8 cellular contexts compared by ENCODE assay signal in the genomic region with DNA sequence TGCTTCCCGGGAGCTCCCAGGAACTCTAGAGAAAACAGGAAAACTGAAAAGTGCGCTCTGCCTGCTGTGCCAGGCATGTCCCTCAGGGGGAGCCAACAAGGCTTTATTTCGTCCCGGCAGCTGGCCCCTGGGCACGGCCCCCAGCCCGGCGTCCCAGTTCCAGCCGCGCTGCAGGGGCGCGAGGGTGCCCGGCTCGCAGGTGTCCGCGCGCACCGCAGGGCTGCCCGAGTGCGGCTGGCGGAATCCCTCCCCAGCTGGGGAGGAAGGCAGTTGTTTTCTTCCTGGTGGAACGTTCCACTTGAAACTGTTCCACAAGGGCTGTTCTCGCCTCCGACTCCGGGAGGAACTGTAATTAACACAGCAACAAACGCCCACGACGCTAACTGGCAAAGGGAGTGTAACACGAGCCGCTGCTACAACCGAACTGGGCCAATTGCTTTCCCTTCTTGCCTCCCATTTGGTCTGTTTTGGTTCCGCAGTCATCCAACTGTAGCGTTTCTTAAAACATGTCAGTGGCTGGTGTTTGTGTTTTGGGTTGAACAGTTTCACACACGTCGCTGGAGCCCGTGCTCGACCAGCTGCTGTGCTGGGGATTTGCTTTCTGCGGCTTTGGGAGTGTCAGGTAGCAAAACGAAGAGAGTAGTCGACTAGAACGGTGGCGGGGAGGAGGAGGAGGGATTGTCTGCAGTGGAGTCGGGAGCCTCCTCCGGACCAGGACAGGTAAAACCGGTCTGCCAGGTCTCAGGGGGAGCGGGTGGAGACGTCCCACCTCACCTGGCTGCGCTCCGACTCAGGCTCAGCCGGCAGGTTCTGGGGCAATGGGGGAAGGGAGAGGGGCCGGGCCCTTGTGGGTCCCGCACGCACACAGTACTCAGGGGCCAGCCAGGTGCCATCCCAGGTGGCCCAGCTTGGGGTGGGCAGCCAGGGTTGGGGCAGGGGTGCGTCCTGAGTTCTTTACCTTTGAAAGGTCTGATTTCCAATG.
A peak's percentile ranks its signal among the peaks of the same experiment; 100 is the strongest.
DNase-seq lines count a peak whose midpoint lies in the region; ATAC-seq and TF ChIP-seq lines count a peak whose summit lies in the region.

No MANE protein-coding gene starts in this region.

- no peak overlapping the region for H3K27ac Mint-ChIP-seq in activated naive CD8-positive, alpha-beta T cell treated with anti-CD3 and anti-CD28 coated beads, Interleukin-2, amount 50 U/mL, for 24 hours

- DNase-seq in GDM1 (lab: John Stamatoyannopoulos, UW): peak; percentile 55
- peak; percentile 44 for DNase-seq in NOMO-1 treated with dmso at 0.1 percent for 144 hours (lab: John Stamatoyannopoulos, UW; ENCODE audit: unreplicated experiment)
- peak; percentile 39 for DNase-seq in activated naive CD8-positive, alpha-beta T cell treated with anti-CD3 and anti-CD28 coated beads, Interleukin-2, amount 50 U/mL, for 24 hours
- DNase-seq in cardiac muscle cell (ENCODE audit: low read depth in 1 of 2, low spot score in 1 of 2): peak; percentile 82 to 84
- DNase-seq in occipital lobe (lab: John Stamatoyannopoulos, UW): peak; percentile 79
- DNase-seq in activated CD4-positive, CD25-positive, alpha-beta regulatory T cell treated with anti-CD3 and anti-CD28 coated beads, Interleukin-2, amount 50 U/mL, for 72 hours: no peak

- H3K36me3 ChIP-seq in HUES6 (ENCODE audit: control insufficient read depth, insufficient read depth, low read length) (no peaks in the 10 kb centered on the region), cardiac muscle cell (no peaks in the 10 kb centered on the region)

- H3K36me3 Mint-ChIP-seq in activated naive CD8-positive, alpha-beta T cell treated with anti-CD3 and anti-CD28 coated beads, Interleukin-2, amount 50 U/mL, for 24 hours (ENCODE audit: low read depth): no peaks in the 10 kb centered on the region

- H3K9ac ChIP-seq in HUES6 (ENCODE audit: low read length): peak overlapping the region; percentile 74

- 0 out of 2 replicates have a peak overlapping the region, but pooled peaks have one; percentile 10 for H3K27ac ChIP-seq in HUES6 (ENCODE audit: low read depth, low read length)
- no peak overlapping the region for H3K27ac ChIP-seq in cardiac muscle cell

- peaks cover 12% of the 10 kb centered on the region for H3K4me1 Mint-ChIP-seq in activated naive CD8-positive, alpha-beta T cell treated with anti-CD3 and anti-CD28 coated beads, Interleukin-2, amount 50 U/mL, for 24 hours

- peak overlapping the region; percentile 79 for H3K4me3 Mint-ChIP-seq in activated naive CD8-positive, alpha-beta T cell treated with anti-CD3 and anti-CD28 coated beads, Interleukin-2, amount 50 U/mL, for 24 hours

- peaks cover 47% of the 10 kb centered on the region for H3K27me3 Mint-ChIP-seq in activated naive CD8-positive, alpha-beta T cell treated with anti-CD3 and anti-CD28 coated beads, Interleukin-2, amount 50 U/mL, for 24 hours

- peak; percentile 74 for TF ChIP-seq CTCF in cardiac muscle cell (IDR thresholded peaks at IDR 0.05; ENCODE audit: low read depth, low read length)

- H3K4me3 ChIP-seq in HUES6 (ENCODE audit: low read depth, low read length) (peak overlapping the region; percentile 78), cardiac muscle cell (peak overlapping the region; percentile 38)

- H3K4me1 ChIP-seq in HUES6 (ENCODE audit: control insufficient read depth, insufficient read depth, low read length) (peaks cover 16% of the 10 kb centered on the region), cardiac muscle cell (ENCODE audit: low read depth) (no peaks in the 10 kb centered on the region)

- ATAC-seq in GM21576 (IDR thresholded peaks at IDR 0.05; ENCODE audit: unreplicated experiment): peak; percentile 62
- peak; percentile 64 for ATAC-seq in activated naive CD8-positive, alpha-beta T cell treated with anti-CD3 and anti-CD28 coated beads, Interleukin-2, amount 50 U/mL, for 24 hours

- no peaks in the 10 kb centered on the region for H3K9me3 ChIP-seq in HUES6 (ENCODE audit: control insufficient read depth, insufficient read depth, low read depth, low read length)
- H3K9me3 ChIP-seq in cardiac muscle cell (ENCODE audit: low read depth): no peaks in the 10 kb centered on the region

- H3K9me3 Mint-ChIP-seq in activated naive CD8-positive, alpha-beta T cell treated with anti-CD3 and anti-CD28 coated beads, Interleukin-2, amount 50 U/mL, for 24 hours: no peaks in the 10 kb centered on the region

- peaks cover 49% of the 10 kb centered on the region for H3K27me3 ChIP-seq in HUES6 (ENCODE audit: control insufficient read depth, insufficient read depth, low read length)
- peaks cover 27% of the 10 kb centered on the region for H3K27me3 ChIP-seq in cardiac muscle cell
